In genomic region chr18:57352271-57352701, GRCh38 we compare ENCODE assay signal across 18 cellular contexts. TPM values are rescaled to one million over a fixed set of nuclear protein-coding genes. Genes with fewer than 3 reads are reported as not detected.
DNase-seq lines count a peak whose midpoint lies in the region; ATAC-seq, FAIRE-seq and TF ChIP-seq lines count a peak whose summit lies in the region.
"Had no signal": no experiment of that assay in that cellular context is flagged by ENCODE, and none has a peak within 500 bp of the region (broad histone marks: within the 10 kb centered on the region; RNA-seq: fewer than 3 reads in every experiment).

ST8SIA3 (plus strand) TSS chr18:57352557; CDS start chr18:57352847, 290 bp downstream.

- peak within 1 kb of the TSS; percentile 98 for H2AFZ ChIP-seq in parathyroid adenoma

- no peak within 1 kb of the TSS for H3K27ac Mint-ChIP-seq in stimulated activated naive CD8-positive, alpha-beta T cell treated with anti-CD3 and anti-CD28 coated beads, Interleukin-15, amount 100 ng/mL, for 72 hours
- no peak within 1 kb of the TSS for H3K27ac Mint-ChIP-seq in CD14-positive monocyte
- H3K27ac Mint-ChIP-seq: activated T-helper 2 cell treated with anti-CD3 and anti-CD28 coated beads, Interferon-gamma antibody, Interleukin-2, Interleukin-4, amounts not matched to agents 10 μg/mL and 5 μg/mL and 100 μg/mL, durations not matched to agents 14 hours and 24 hours and 36 hours had no signal

- peaks cover 18% of the 10 kb centered on the region for H3K4me1 Mint-ChIP-seq in stimulated activated naive CD8-positive, alpha-beta T cell treated with anti-CD3 and anti-CD28 coated beads, Interleukin-15, amount 100 ng/mL, for 72 hours
- H3K4me1 Mint-ChIP-seq in CD14-positive monocyte, result no peaks in the 10 kb centered on the region

- intact Hi-C loops in CD14-positive monocyte (cut with micrococcal nuclease), result no loop called here

- no peak within 1 kb of the TSS for H3K4me2 ChIP-seq in parathyroid adenoma (ENCODE audit: low read length)

- H3K36me3 ChIP-seq in parathyroid adenoma (ENCODE audit: control insufficient read depth, insufficient read depth, low read length), result no peaks in the 10 kb centered on the region
- H3K36me3 ChIP-seq: upper lobe of right lung had no signal

- H3K9me3 Mint-ChIP-seq in stimulated activated naive CD8-positive, alpha-beta T cell treated with anti-CD3 and anti-CD28 coated beads, Interleukin-15, amount 100 ng/mL, for 72 hours, result peaks cover 0 to 6% of the 10 kb centered on the region in 2 donors
- H3K9me3 Mint-ChIP-seq in CD14-positive monocyte, result peaks cover 0 to 19% (median 10%) of the 10 kb centered on the region in 7 donors
- H3K9me3 Mint-ChIP-seq: activated T-helper 2 cell treated with anti-CD3 and anti-CD28 coated beads, Interferon-gamma antibody, Interleukin-2, Interleukin-4, amounts not matched to agents 10 μg/mL and 5 μg/mL and 100 μg/mL, durations not matched to agents 14 hours and 24 hours and 36 hours had no signal

- H3K4me3 Mint-ChIP-seq in stimulated activated naive CD8-positive, alpha-beta T cell treated with anti-CD3 and anti-CD28 coated beads, Interleukin-15, amount 100 ng/mL, for 72 hours, result no peak within 1 kb of the TSS
- peak within 1 kb of the TSS in 1 of 2 donors; percentile 81 for H3K4me3 Mint-ChIP-seq in CD14-positive monocyte

- FAIRE-seq in frontal cortex (lab: Jason Lieb, UNC), result no peak

- no peak for ATAC-seq in stimulated activated naive CD8-positive, alpha-beta T cell treated with anti-CD3 and anti-CD28 coated beads, Interleukin-15, amount 100 ng/mL, for 72 hours
- ATAC-seq: upper lobe of right lung had no signal

- no peak for TF ChIP-seq CTCF in parathyroid adenoma (IDR thresholded peaks at IDR 0.05)
- no peak for TF ChIP-seq CTCF in CD14-positive monocyte (IDR thresholded peaks at IDR 0.05)

- peaks cover 74% of the 10 kb centered on the region for H3K27me3 Mint-ChIP-seq in stimulated activated naive CD8-positive, alpha-beta T cell treated with anti-CD3 and anti-CD28 coated beads, Interleukin-15, amount 100 ng/mL, for 72 hours
- peaks cover 39 to 57% (median 48%) of the 10 kb centered on the region in 3 donors for H3K27me3 Mint-ChIP-seq in CD14-positive monocyte (ENCODE audit: low read depth in 3 of 3)

- DNase-seq in DMS153 treated with DMSO at 0.1 percent for 48 hours (lab: John Stamatoyannopoulos, UW; ENCODE audit: unreplicated experiment), result peak; percentile 8
- no peak for DNase-seq in DMS153 (lab: John Stamatoyannopoulos, UW)
- peak; percentile 71 for DNase-seq in NCI-H2227 (lab: John Stamatoyannopoulos, UW; ENCODE audit: unreplicated experiment)
- peak; percentile 13 to 14 for DNase-seq in frontal cortex (ENCODE audit: low spot score in 2 of 2)
- DNase-seq in SIG-M5 treated with dmso at 0.1 percent for 504 hours (lab: John Stamatoyannopoulos, UW; ENCODE audit: unreplicated experiment), result no peak
- no peak for DNase-seq in stimulated activated naive CD8-positive, alpha-beta T cell treated with anti-CD3 and anti-CD28 coated beads, Interleukin-15, amount 100 ng/mL, for 72 hours
- no peak for DNase-seq in CD14-positive monocyte (ENCODE audit: low spot score)
- DNase-seq: body of pancreas, GOT3, NCI-H2171, upper lobe of right lung had no signal

- H3K36me3 Mint-ChIP-seq in CD14-positive monocyte, result peaks cover 0 to 4% of the 10 kb centered on the region in 2 donors

- H3K4me3 ChIP-seq in parathyroid adenoma (ENCODE audit: low read depth, low read length), result no peak within 1 kb of the TSS
- H3K4me3 ChIP-seq: body of pancreas, upper lobe of right lung had no signal

- H3K9me3 ChIP-seq in parathyroid adenoma (ENCODE audit: control insufficient read depth, low read length), result no peaks in the 10 kb centered on the region
- H3K9me3 ChIP-seq: body of pancreas, upper lobe of right lung had no signal

- H3K27ac ChIP-seq in parathyroid adenoma, result peak within 1 kb of the TSS; percentile 95
- H3K27ac ChIP-seq: upper lobe of right lung had no signal

- H3K4me1 ChIP-seq in parathyroid adenoma, result peaks cover 11% of the 10 kb centered on the region
- H3K4me1 ChIP-seq: upper lobe of right lung had no signal

- H3K9ac ChIP-seq in parathyroid adenoma, result peak within 1 kb of the TSS; percentile 42

- H3K79me2 ChIP-seq in parathyroid adenoma, result no peaks in the 10 kb centered on the region

- no peaks in the 10 kb centered on the region for H3K27me3 ChIP-seq in parathyroid adenoma (ENCODE audit: control insufficient read depth, insufficient read depth, low read length)

RNA-seq across cellular contexts. Expression of gene ST8SIA3, which starts in this region (rescaled TPM):
- total RNA-seq in frontal cortex, result 18.8 TPM
- polyA plus RNA-seq in CD14-positive monocyte, result not detected
- total RNA-seq: A172; activated T-helper 2 cell treated with anti-CD3 and anti-CD28 coated beads, Interferon-gamma antibody, Interleukin-2, Interleukin-4, amounts not matched to agents 10 μg/mL and 5 μg/mL and 100 μg/mL, durations not matched to agents 14 hours and 24 hours and 36 hours; epithelial cell of proximal tubule; lung microvascular endothelial cell; osteoblast; T-helper 2 cell treated with Interferon-gamma antibody and Interleukin-4, amounts not matched to agents 100 ng/mL and 5 ng/mL, for 36 hours; upper lobe of right lung had no signal

Comparison
In these comparisons a context has a peak if more than half of its experiments do, and no peak if none do; other contexts are left out.
1. DNase-seq: peak in DMS153 treated with DMSO at 0.1 percent for 48 hours (single experiment), NCI-H2227 (single experiment) and frontal cortex (2 of 2); none in DMS153 (single experiment), SIG-M5 treated with dmso at 0.1 percent for 504 hours (single experiment), stimulated activated naive CD8-positive, alpha-beta T cell treated with anti-CD3 and anti-CD28 coated beads, Interleukin-15, amount 100 ng/mL, for 72 hours (0 of 2) and CD14-positive monocyte (single experiment).